Comparison of ENCODE assay signal across 8 cellular contexts in genomic region chr12:53268637-53269562, GRCh38. TPM values are rescaled to one million over a fixed set of nuclear protein-coding genes. Genes with fewer than 3 reads are reported as not detected.
DNase-seq lines count a peak whose midpoint lies in the region; ATAC-seq and TF ChIP-seq lines count a peak whose summit lies in the region.

No MANE protein-coding gene starts in this region.

- H3K27ac Mint-ChIP-seq in endothelial cell (ENCODE audit: unreplicated experiment): no peak overlapping the region

- intact Hi-C loops in ovary (cut with DNase I): no loop called here

- H3K4me3 Mint-ChIP-seq in endothelial cell (ENCODE audit: unreplicated experiment): peak overlapping the region; percentile 98

- TF ChIP-seq CTCF in GM06990 (IDR thresholded peaks at IDR 0.05; ENCODE audit: insufficient read depth, low read length, poor library complexity, severe bottlenecking): no peak
- TF ChIP-seq CTCF in endothelial cell (IDR thresholded peaks at IDR 0.05; ENCODE audit: unreplicated experiment): no peak
- no peak for TF ChIP-seq CTCF in ovary (IDR thresholded peaks at IDR 0.05)

- H3K36me3 Mint-ChIP-seq in endothelial cell (ENCODE audit: low read depth, unreplicated experiment): peaks cover 13% of the 10 kb centered on the region

- H3K9me3 Mint-ChIP-seq in endothelial cell (ENCODE audit: unreplicated experiment): no peaks in the 10 kb centered on the region

- no peak for TF ChIP-seq POLR2A in ovary (IDR thresholded peaks at IDR 0.05)

- DNase-seq in GM06990 (ENCODE audit: extremely low read depth, insufficient read length): no peak
- DNase-seq in NAMALWA (ENCODE audit: low spot score): peak; percentile 16
- DNase-seq in endothelial cell (ENCODE audit: low spot score): no peak
- DNase-seq in ovary: no peak
- no peak for DNase-seq in NCI-H2107 (lab: John Stamatoyannopoulos, UW)
- no peak for DNase-seq in activated CD8-positive, alpha-beta memory T cell treated with anti-CD3 and anti-CD28 coated beads for 24 hours
- no peak for DNase-seq in stimulated activated CD4-positive, alpha-beta T cell treated with anti-CD3 and anti-CD28 coated beads, Interleukin-1b, Interleukin-23, amount 100 ng/mL, for 48 hours

- peaks cover 19% of the 10 kb centered on the region for H3K4me1 Mint-ChIP-seq in endothelial cell (ENCODE audit: unreplicated experiment)

- no peak for TF ChIP-seq EP300 in ovary (IDR thresholded peaks at IDR 0.05)

- H3K4me3 ChIP-seq in GM06990 (replicated peaks; ENCODE audit: low read depth, low read length) (peak overlapping the region; percentile 73), ovary (peak overlapping the region; percentile 51)

- no peak overlapping the region for H3K27ac ChIP-seq in ovary

- peaks cover 5% of the 10 kb centered on the region for H3K27me3 Mint-ChIP-seq in endothelial cell (ENCODE audit: unreplicated experiment)

- 52 to 55% (median 53%) methylated on average over 20 of the region's 20 CpGs for WGBS in ovary, 3 donors

- peaks cover 5% of the 10 kb centered on the region for H3K4me1 ChIP-seq in ovary (ENCODE audit: insufficient read depth)

- no peaks in the 10 kb centered on the region for H3K9me3 ChIP-seq in ovary

- H3K36me3 ChIP-seq in GM06990 (ENCODE audit: control insufficient read depth, insufficient read depth, low read length) (peaks cover 13% of the 10 kb centered on the region), ovary (no peaks in the 10 kb centered on the region)

- no peaks in the 10 kb centered on the region for H3K27me3 ChIP-seq in GM06990 (replicated peaks; ENCODE audit: control insufficient read depth, insufficient read depth, low read length)
- H3K27me3 ChIP-seq in ovary: no peaks in the 10 kb centered on the region

- ATAC-seq in GM18870 (IDR thresholded peaks at IDR 0.05; ENCODE audit: unreplicated experiment): no peak

RNA-seq across cellular contexts. Expression of gene ESPL1, which starts 0.8 kb away (rescaled TPM):
- total RNA-seq in endothelial cell (ENCODE audit: unreplicated experiment): 11.8 TPM
- 1 to 10 TPM in 1 of 7 donors, under 1 TPM in 6; 0.11 to 1.6 (median 0.24) TPM for total RNA-seq in ovary
- under 1 TPM; 0.37 to 0.40 TPM for polyA plus RNA-seq in ovary

RNA-seq across cellular contexts. Expression of gene PFDN5, which starts 26.4 kb away (rescaled TPM):
- total RNA-seq in endothelial cell (ENCODE audit: unreplicated experiment): 444 TPM
- 1,000 to 10,000 TPM in 2 of 7 donors, 100 to 1,000 TPM in 5; 603 to 1,792 (median 728) TPM for total RNA-seq in ovary
- 1,000 to 10,000 TPM; 1,635 to 1,700 TPM for polyA plus RNA-seq in ovary

RNA-seq across cellular contexts. Expression of gene MYG1, which starts 30.6 kb away (rescaled TPM):
- 55.3 TPM for total RNA-seq in endothelial cell (ENCODE audit: unreplicated experiment)
- total RNA-seq in ovary: 10 to 100 TPM; 45.3 to 80.3 (median 57.8) TPM
- polyA plus RNA-seq in ovary: 10 to 100 TPM; 29.9 to 75.5 TPM

RNA-seq across cellular contexts. Expression of gene RARG, which starts 36.9 kb away (rescaled TPM):
- total RNA-seq in endothelial cell (ENCODE audit: unreplicated experiment): 7.9 TPM
- 10 to 100 TPM in 6 of 7 donors, 1 to 10 TPM in 1; 8.7 to 37.0 (median 31.7) TPM for total RNA-seq in ovary
- 10 to 100 TPM; 18.8 to 22.0 TPM for polyA plus RNA-seq in ovary

RNA-seq across cellular contexts. Expression of gene AAAS, which starts 52.5 kb away (rescaled TPM):
- total RNA-seq in endothelial cell (ENCODE audit: unreplicated experiment): 56.2 TPM
- 10 to 100 TPM; 23.4 to 47.6 (median 43.0) TPM for total RNA-seq in ovary
- polyA plus RNA-seq in ovary: 10 to 100 TPM; 41.4 to 42.9 TPM
